In the genomic region with DNA sequence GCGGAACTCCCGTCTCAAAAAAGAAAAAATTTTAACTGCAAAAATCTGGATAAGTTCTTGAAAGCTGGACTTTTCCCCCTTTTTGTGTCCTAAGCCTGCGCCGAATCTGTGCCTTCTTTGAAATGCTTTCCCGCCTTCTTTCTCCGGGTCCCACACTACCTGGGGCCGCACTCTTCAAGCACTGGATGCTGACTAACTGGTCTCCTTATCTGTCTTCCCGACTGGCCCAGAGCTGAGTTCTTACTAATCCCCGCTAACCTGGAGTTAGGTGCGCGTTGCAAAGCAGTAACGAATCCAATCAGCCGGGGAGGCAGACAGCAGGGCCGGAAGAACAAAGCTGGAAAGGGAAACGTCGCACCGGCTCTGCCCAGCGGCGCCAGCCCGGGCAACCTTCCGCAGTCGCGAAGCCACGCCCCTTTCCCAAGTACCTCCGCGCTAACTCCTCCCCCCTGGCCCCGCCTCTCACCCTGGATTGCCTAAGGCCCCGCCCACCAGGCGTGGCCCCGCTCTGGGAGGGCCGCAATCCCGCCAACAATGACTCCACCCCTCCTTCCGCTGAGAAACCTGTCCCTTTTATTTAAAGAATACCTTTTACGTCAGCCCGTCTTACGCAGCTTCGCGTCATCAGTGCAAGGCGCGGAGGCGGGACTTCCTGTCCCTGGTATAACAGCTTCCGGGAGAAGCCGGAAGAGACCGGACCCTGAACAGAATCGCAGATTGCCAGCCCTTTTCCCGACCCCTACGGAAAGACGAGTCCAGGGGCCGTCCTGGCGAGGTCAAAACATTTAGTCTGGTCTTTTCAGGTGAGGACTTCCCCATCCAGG, we compare ENCODE assay signal across 8 cellular contexts. TPM values are rescaled to one million over a fixed set of nuclear protein-coding genes. Genes with fewer than 3 reads are reported as not detected.
DNase-seq lines count a peak whose midpoint lies in the region; ATAC-seq and TF ChIP-seq lines count a peak whose summit lies in the region.

A gene (plus strand): TSS at position 666 of the 824 bp plus-strand sequence. CDS start 737 bp downstream, outside the sequence.

- H3K36me3 ChIP-seq in prostate gland (no peaks in the 10 kb centered on the region), urinary bladder (ENCODE audit: insufficient read depth) (peaks cover 6% of the 10 kb centered on the region)

- peak within 1 kb of the TSS; percentile 93 to 96 for H3K4me3 ChIP-seq in prostate gland
- peak within 1 kb of the TSS; percentile 81 for H3K4me3 ChIP-seq in urinary bladder (ENCODE audit: low read depth, low read length)

- H3K4me1 ChIP-seq in prostate gland (replicated peaks) = peaks cover 7% of the 10 kb centered on the region
- no peaks in the 10 kb centered on the region for H3K4me1 ChIP-seq in urinary bladder (ENCODE audit: insufficient read depth)

- TF ChIP-seq POLR2A in prostate gland (IDR thresholded peaks at IDR 0.05) = peak; percentile 91

- TF ChIP-seq CTCF in prostate gland (IDR thresholded peaks at IDR 0.05) = peak in 2 of 4 experiments; percentile 2 to 27

- H3K27ac ChIP-seq in angular gyrus (ENCODE audit: low read depth, low read length) (peak within 1 kb of the TSS; percentile 99), prostate gland (peak within 1 kb of the TSS; percentile 99), urinary bladder (ENCODE audit: low read depth) (peak within 1 kb of the TSS; percentile 95)

- H3K9me3 ChIP-seq in prostate gland = no peaks in the 10 kb centered on the region

- DNase-seq in NCI-H187 (lab: John Stamatoyannopoulos, UW) = peak; percentile 97 to 98
- peak; percentile 99 to 100 (median 99) for DNase-seq in T-helper 2 cell
- peak; percentile 99 for DNase-seq in left ventricle myocardium superior
- DNase-seq in prostate gland (ENCODE audit: low spot score) = peak; percentile 99

- WGBS in prostate gland = under 1% methylated on average over 50 of the region's 50 CpGs
- WGBS in urinary bladder = under 1% methylated on average over 50 of the region's 50 CpGs

- ATAC-seq in GM18498 (IDR thresholded peaks at IDR 0.05; ENCODE audit: unreplicated experiment) = peak; percentile 90
- peak; percentile 92 for ATAC-seq in HG02938 (IDR thresholded peaks at IDR 0.05; ENCODE audit: unreplicated experiment)
- ATAC-seq in left ventricle myocardium superior = peak; percentile 95

- intact Hi-C loops in left ventricle myocardium superior (cut with micrococcal nuclease) = no loop called here
- intact Hi-C loops in prostate gland (cut with DNase I) = no loop called here

- no peaks in the 10 kb centered on the region for H3K27me3 ChIP-seq in prostate gland (replicated peaks; ENCODE audit: insufficient read depth)

RNA-seq across cellular contexts. Expression of the gene that starts here (rescaled TPM):
- 23.6 TPM for total RNA-seq in left ventricle myocardium superior
- 10 to 100 TPM; 42.9 to 67.2 TPM for total RNA-seq in prostate gland
- total RNA-seq in urinary bladder = 20.2 TPM
- polyA plus RNA-seq in urinary bladder = 48.7 TPM

Comparison
In these comparisons a context has a peak if more than half of its experiments do, and no peak if none do; other contexts are left out.
1. Peak in every context shown above with its lines: DNase-seq, ATAC-seq, H3K4me3 ChIP-seq and H3K27ac ChIP-seq.